ENCODE assay signal across 29 cellular contexts in the genomic region with DNA sequence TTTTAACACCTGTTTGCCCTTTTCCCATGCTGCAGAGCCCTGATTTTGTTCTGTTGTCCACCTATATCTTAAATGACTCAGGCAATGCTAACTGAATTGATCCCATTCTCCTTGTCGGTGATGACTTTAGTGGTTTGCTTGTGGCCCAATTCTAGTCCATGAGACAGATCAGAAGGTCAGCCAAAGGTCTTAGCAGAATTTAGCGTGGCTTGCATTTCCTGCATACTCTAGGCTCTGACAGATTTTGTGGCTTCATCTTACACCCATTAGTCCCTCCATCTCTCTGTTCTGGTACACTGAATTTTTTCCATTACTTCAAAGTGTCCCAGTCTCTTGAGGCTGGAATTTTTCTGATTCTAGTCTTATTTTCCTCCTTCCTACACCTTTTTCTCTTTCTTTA.
DNase-seq lines count a peak whose midpoint lies in the region; ATAC-seq, FAIRE-seq and TF ChIP-seq lines count a peak whose summit lies in the region.
"Had no signal": no experiment of that assay in that cellular context is flagged by ENCODE, and none has a peak within 500 bp of the region (broad histone marks: within the 10 kb centered on the region; RNA-seq: fewer than 3 reads in every experiment).

No MANE protein-coding gene starts in this region.

- H3K9me3 Mint-ChIP-seq in astrocyte (ENCODE audit: unreplicated experiment) = no peaks in the 10 kb centered on the region
- H3K9me3 Mint-ChIP-seq in MCF 10A (ENCODE audit: unreplicated experiment) = no peaks in the 10 kb centered on the region
- H3K9me3 Mint-ChIP-seq: activated naive CD8-positive, alpha-beta T cell treated with anti-CD3 and anti-CD28 coated beads for 36 hours; H9; neural crest cell; stimulated activated naive B cell treated with anti-CD40 and anti-IgM and Interleukin-4, amounts not matched to agents 10 μg/mL and 1 μg/mL and 100 μg/mL, for 72 hours had no signal

- no peak overlapping the region for H2AFZ ChIP-seq in astrocyte (ENCODE audit: low read depth, low read length)

- H3K4me1 ChIP-seq in astrocyte (ENCODE audit: insufficient read depth, low read length) = no peaks in the 10 kb centered on the region
- no peaks in the 10 kb centered on the region for H3K4me1 ChIP-seq in mucosa of descending colon (ENCODE audit: low read depth)
- H3K4me1 ChIP-seq: body of pancreas, pancreas, right lobe of liver, suprapubic skin had no signal

- H3K79me2 ChIP-seq in astrocyte (ENCODE audit: insufficient read depth, low read length) = no peaks in the 10 kb centered on the region

- POLR2A ChIA-PET in MCF 10A (lab: Yijun Ruan, JAX) = no interaction called here

- H3K4me3 ChIP-seq in astrocyte (ENCODE audit: insufficient read depth, low read depth, low read length) (no peak overlapping the region), fibroblast of the aortic adventitia (ENCODE audit: low read depth, low read length) (no peak overlapping the region), mucosa of descending colon (no peak overlapping the region)
- H3K4me3 ChIP-seq: body of pancreas, dorsolateral prefrontal cortex, heart right ventricle, pancreas, right lobe of liver, suprapubic skin had no signal

- H3K27me3 Mint-ChIP-seq in astrocyte (ENCODE audit: low read depth, unreplicated experiment) = peaks cover 2% of the 10 kb centered on the region
- H3K27me3 Mint-ChIP-seq in MCF 10A (ENCODE audit: insufficient read depth, unreplicated experiment) = no peaks in the 10 kb centered on the region
- H3K27me3 Mint-ChIP-seq: activated naive CD8-positive, alpha-beta T cell treated with anti-CD3 and anti-CD28 coated beads for 36 hours; CD4-positive, CD25-positive, alpha-beta regulatory T cell had no signal

- intact Hi-C loops in mucosa of descending colon (cut with DNase I, micrococcal nuclease) (no loop called here), MCF 10A (cut with micrococcal nuclease) (loop anchor here (5.0 kb wide), 1 partner anchor 280 kb away; no protein-coding TSS in a partner anchor)

- TF ChIP-seq POLR2A in GM12891 (IDR thresholded peaks at IDR 0.05; ENCODE audit: low read depth, low read length) = no peak

- H3K36me3 ChIP-seq in astrocyte (ENCODE audit: insufficient read depth, low read length) = no peaks in the 10 kb centered on the region
- H3K36me3 ChIP-seq in mucosa of descending colon (ENCODE audit: low read depth) = no peaks in the 10 kb centered on the region
- H3K36me3 ChIP-seq: heart right ventricle, pancreas, right lobe of liver, suprapubic skin had no signal

- H3K36me3 Mint-ChIP-seq in astrocyte (ENCODE audit: low read depth, unreplicated experiment) (peaks cover 4% of the 10 kb centered on the region), MCF 10A (ENCODE audit: insufficient read depth, unreplicated experiment) (no peaks in the 10 kb centered on the region)
- H3K36me3 Mint-ChIP-seq: activated naive CD8-positive, alpha-beta T cell treated with anti-CD3 and anti-CD28 coated beads for 36 hours; CD4-positive, CD25-positive, alpha-beta regulatory T cell; stimulated activated naive B cell treated with anti-CD40 and anti-IgM and Interleukin-4, amounts not matched to agents 10 μg/mL and 1 μg/mL and 100 μg/mL, for 72 hours had no signal

- no peaks in the 10 kb centered on the region for H3K27me3 ChIP-seq in astrocyte (ENCODE audit: insufficient read depth, low read length)
- H3K27me3 ChIP-seq: body of pancreas, dorsolateral prefrontal cortex, heart right ventricle, pancreas, suprapubic skin had no signal

- H3K27ac Mint-ChIP-seq in astrocyte (ENCODE audit: unreplicated experiment) = no peak overlapping the region
- H3K27ac Mint-ChIP-seq in MCF 10A (ENCODE audit: low read depth, unreplicated experiment) = no peak overlapping the region
- H3K27ac Mint-ChIP-seq: activated naive CD8-positive, alpha-beta T cell treated with anti-CD3 and anti-CD28 coated beads for 36 hours; CD4-positive, CD25-positive, alpha-beta regulatory T cell; stimulated activated naive B cell treated with anti-CD40 and anti-IgM and Interleukin-4, amounts not matched to agents 10 μg/mL and 1 μg/mL and 100 μg/mL, for 72 hours had no signal

- H3K4me2 ChIP-seq in astrocyte (ENCODE audit: low read length) = no peak overlapping the region

- H3K9me3 ChIP-seq in astrocyte (ENCODE audit: insufficient read depth, low read depth, low read length) (no peaks in the 10 kb centered on the region), mucosa of descending colon (no peaks in the 10 kb centered on the region)
- H3K9me3 ChIP-seq: body of pancreas, pancreas, right lobe of liver, suprapubic skin had no signal

- FAIRE-seq in astrocyte (lab: Jason Lieb, UNC) (no peak), GM12891 (lab: Jason Lieb, UNC) (no peak)
- FAIRE-seq: pancreas had no signal

- ATAC-seq in mucosa of descending colon = no peak
- ATAC-seq: body of pancreas; heart right ventricle; pancreas; stimulated activated naive B cell treated with anti-CD40 and anti-IgM and Interleukin-4, amounts not matched to agents 10 μg/mL and 1 μg/mL and 100 μg/mL, for 72 hours had no signal

- TF ChIP-seq CTCF in astrocyte (IDR thresholded peaks at IDR 0.05; ENCODE audit: insufficient read depth, low read depth, low read length) = no peak
- no peak for TF ChIP-seq CTCF in fibroblast of the aortic adventitia (IDR thresholded peaks at IDR 0.05; ENCODE audit: insufficient read depth, low read length)
- no peak for TF ChIP-seq CTCF in mucosa of descending colon (IDR thresholded peaks at IDR 0.05)
- no peak for TF ChIP-seq CTCF in MCF 10A (IDR thresholded peaks at IDR 0.05; ENCODE audit: unreplicated experiment)

- H3K4me3 Mint-ChIP-seq in astrocyte (ENCODE audit: unreplicated experiment) (no peak overlapping the region), MCF 10A (ENCODE audit: unreplicated experiment) (no peak overlapping the region)
- H3K4me3 Mint-ChIP-seq: activated naive CD8-positive, alpha-beta T cell treated with anti-CD3 and anti-CD28 coated beads for 36 hours; H9; neural crest cell; stimulated activated naive B cell treated with anti-CD40 and anti-IgM and Interleukin-4, amounts not matched to agents 10 μg/mL and 1 μg/mL and 100 μg/mL, for 72 hours had no signal

- BruUV-seq in MCF 10A (replicated peaks; lab: Mats Ljungman, UMichigan) = no TSS peak

- H3K27ac ChIP-seq in astrocyte (ENCODE audit: low read depth, low read length) = no peak overlapping the region
- H3K27ac ChIP-seq: body of pancreas, dorsolateral prefrontal cortex, heart right ventricle, pancreas, right lobe of liver, suprapubic skin, VCaP had no signal

- H3K4me1 Mint-ChIP-seq in astrocyte (ENCODE audit: low read depth, unreplicated experiment) (peaks cover 9% of the 10 kb centered on the region), MCF 10A (ENCODE audit: insufficient read depth, unreplicated experiment) (no peaks in the 10 kb centered on the region)
- H3K4me1 Mint-ChIP-seq: activated naive CD8-positive, alpha-beta T cell treated with anti-CD3 and anti-CD28 coated beads for 36 hours; CD4-positive, CD25-positive, alpha-beta regulatory T cell; H9; neural crest cell; stimulated activated naive B cell treated with anti-CD40 and anti-IgM and Interleukin-4, amounts not matched to agents 10 μg/mL and 1 μg/mL and 100 μg/mL, for 72 hours had no signal

- DNase-seq in GM04504 (ENCODE audit: low read depth) = peak; percentile 30
- peak; percentile 82 for DNase-seq in astrocyte (ENCODE audit: low read depth)
- DNase-seq in fibroblast of the aortic adventitia (ENCODE audit: low read depth) = peak; percentile 67
- peak; percentile 64 for DNase-seq in stromal cell of bone marrow (ENCODE audit: low read depth)
- no peak for DNase-seq in mucosa of descending colon
- DNase-seq in T-helper 2 cell = no peak
- DNase-seq in GM12891 (ENCODE audit: insufficient read length, low spot score) = no peak
- DNase-seq in MCF 10A (ENCODE audit: unreplicated experiment) = no peak
- DNase-seq: activated CD4-positive, alpha-beta T cell treated with anti-CD3 and anti-CD28 coated beads for 4 hours; activated CD8-positive, alpha-beta memory T cell treated with anti-CD3 and anti-CD28 coated beads for 24 hours; activated effector memory CD4-positive, alpha-beta T cell treated with anti-CD3 and anti-CD28 coated beads, Interleukin-2, amount 50 U/mL, for 16 hours; activated naive CD8-positive, alpha-beta T cell treated with anti-CD3 and anti-CD28 coated beads for 36 hours; activated T-cell treated with anti-CD3 and anti-CD28 coated beads, Interleukin-2, amount 50 U/mL, for 1 hour; body of pancreas; CD4-positive, CD25-positive, alpha-beta regulatory T cell; cerebellar nuclear complex; dorsolateral prefrontal cortex; H9; heart right ventricle; kidney glomerular epithelial cell; NCI-H1436 treated with DMSO at 0.1 percent for 48 hours; NCI-H345; NCI-H82; pancreas; right lobe of liver; stimulated activated naive B cell treated with anti-CD40 and anti-IgM and Interleukin-4, amounts not matched to agents 10 μg/mL and 1 μg/mL and 100 μg/mL, for 72 hours had no signal

- no peaks in the 10 kb centered on the region for H4K20me1 ChIP-seq in astrocyte (ENCODE audit: insufficient read depth, low read length)

- CTCF ChIA-PET in MCF 10A (lab: Yijun Ruan, JAX) = interaction anchor here (0.5 to 2.4 kb wide), 7 partner anchors 291 to 634 kb away, joined by 3 to 11 read pairs (median 3); no protein-coding TSS in a partner anchor

- H3K9ac ChIP-seq in astrocyte (ENCODE audit: low read length) = no peak overlapping the region

TF ChIP-seq in GM12891, 5 proteins besides CTCF, POLR2A, EP300 and RAD21:
- TF ChIP-seq POU2F2 (IDR thresholded peaks at IDR 0.05; ENCODE audit: low read depth, low read length) (no peak), POLR2AphosphoS5 (IDR thresholded peaks at IDR 0.05; ENCODE audit: low read depth, low read length) (no peak), SPI1 (IDR thresholded peaks at IDR 0.05; ENCODE audit: low read depth, low read length) (no peak), PAX5 (IDR thresholded peaks at IDR 0.05; ENCODE audit: insufficient read depth, low read length, severe bottlenecking) (no peak)

Comparison
In these comparisons a context has a peak if more than half of its experiments do, and no peak if none do; other contexts are left out.
1. DNase-seq: peak in GM04504 (single experiment), astrocyte (single experiment), fibroblast of the aortic adventitia (single experiment) and stromal cell of bone marrow (single experiment); none in mucosa of descending colon (0 of 3), T-helper 2 cell (0 of 5), GM12891 (single experiment) and MCF 10A (single experiment).